In genomic region chr22:38737302-38738060, GRCh38 we compare ENCODE assay signal across 10 cellular contexts. TPM values are rescaled to one million over a fixed set of nuclear protein-coding genes. Genes with fewer than 3 reads are reported as not detected.
A peak's percentile ranks its signal among the peaks of the same experiment; 100 is the strongest.
DNase-seq lines count a peak whose midpoint lies in the region; ATAC-seq and TF ChIP-seq lines count a peak whose summit lies in the region.
"Had no signal": no experiment of that assay in that cellular context is flagged by ENCODE, and none has a peak within 500 bp of the region (broad histone marks: within the 10 kb centered on the region; RNA-seq: fewer than 3 reads in every experiment).

No MANE protein-coding gene starts in this region.

- TF ChIP-seq CTCF in endothelial cell (IDR thresholded peaks at IDR 0.05; ENCODE audit: unreplicated experiment) (no peak), spleen (IDR thresholded peaks at IDR 0.05 in 8 of 11, conservative IDR thresholded peaks at IDR 0.05 in 3 of 11) (no peak), GM13977 (IDR thresholded peaks at IDR 0.05; ENCODE audit: extremely low read depth, insufficient read depth, missing control alignments) (no peak)

- intact Hi-C loops in spleen (cut with DNase I; ENCODE audit: low total_unique reads) = no loop called here

- no peaks in the 10 kb centered on the region for H3K27me3 Mint-ChIP-seq in activated T-cell treated with anti-CD3 and anti-CD28 coated beads, Interleukin-2, amount 50 U/mL, for 24 hours
- no peaks in the 10 kb centered on the region for H3K27me3 Mint-ChIP-seq in activated T-cell treated with anti-CD3 and anti-CD28 coated beads, Interleukin-2, amount 50 U/mL, for 4 hours (ENCODE audit: low read depth)
- H3K27me3 Mint-ChIP-seq in T-helper 17 cell (no peaks in the 10 kb centered on the region), endothelial cell (ENCODE audit: unreplicated experiment) (peaks cover 9% of the 10 kb centered on the region)

- no peak for DNase-seq in activated T-cell treated with anti-CD3 and anti-CD28 coated beads, Interleukin-2, amount 50 U/mL, for 24 hours
- DNase-seq in activated T-cell treated with anti-CD3 and anti-CD28 coated beads, Interleukin-2, amount 50 U/mL, for 4 hours = no peak
- DNase-seq in T-helper 17 cell (no peak), endothelial cell (ENCODE audit: low spot score) (no peak), spleen (peak; percentile 61), GM13977 (ENCODE audit: low spot score) (no peak)
- no peak for DNase-seq in activated CD4-positive, CD25-positive, alpha-beta regulatory T cell treated with anti-CD3 and anti-CD28 coated beads, Interleukin-2, amount 50 U/mL, for 72 hours
- DNase-seq: ACHN, NCI-H510A had no signal

- H3K4me3 Mint-ChIP-seq in activated T-cell treated with anti-CD3 and anti-CD28 coated beads, Interleukin-2, amount 50 U/mL, for 24 hours = no peak overlapping the region
- H3K4me3 Mint-ChIP-seq in activated T-cell treated with anti-CD3 and anti-CD28 coated beads, Interleukin-2, amount 50 U/mL, for 4 hours = no peak overlapping the region
- H3K4me3 Mint-ChIP-seq in T-helper 17 cell (peak overlapping the region; percentile 78), endothelial cell (ENCODE audit: unreplicated experiment) (peak overlapping the region; percentile 69)

- peaks cover 5 to 92% (median 37%) of the 10 kb centered on the region in 6 donors for H3K4me1 ChIP-seq in spleen

- peak overlapping the region in 3 of 8 donors; percentile 13 to 56 (median 31) for H3K27ac ChIP-seq in spleen

- H3K4me3 ChIP-seq in spleen = no peak overlapping the region

- H3K4me1 Mint-ChIP-seq in activated T-cell treated with anti-CD3 and anti-CD28 coated beads, Interleukin-2, amount 50 U/mL, for 24 hours (ENCODE audit: low read depth) = peaks cover 56% of the 10 kb centered on the region
- peaks cover 34% of the 10 kb centered on the region for H3K4me1 Mint-ChIP-seq in activated T-cell treated with anti-CD3 and anti-CD28 coated beads, Interleukin-2, amount 50 U/mL, for 4 hours (ENCODE audit: low read depth)
- peaks cover 47% of the 10 kb centered on the region for H3K4me1 Mint-ChIP-seq in T-helper 17 cell
- H3K4me1 Mint-ChIP-seq in endothelial cell (ENCODE audit: unreplicated experiment) = peaks cover 17% of the 10 kb centered on the region

- H3K27ac Mint-ChIP-seq in activated T-cell treated with anti-CD3 and anti-CD28 coated beads, Interleukin-2, amount 50 U/mL, for 24 hours = peak overlapping the region; percentile 83
- H3K27ac Mint-ChIP-seq in T-helper 17 cell = peak overlapping the region; percentile 93
- H3K27ac Mint-ChIP-seq in endothelial cell (ENCODE audit: unreplicated experiment) = peak overlapping the region; percentile 48

- in situ Hi-C loops in GM13977 (cut with MboI; ENCODE audit: low pct_unique_long_range_greater_than_20kb, low sequenced_read_pairs, unreplicated experiment) = no loop called here

- H3K27me3 ChIP-seq in spleen (replicated peaks in 1 of 7) = no peaks in the 10 kb centered on the region

- H3K9me3 ChIP-seq in T-helper 17 cell (ENCODE audit: control insufficient read depth, low read length, poor library complexity, severe bottlenecking) (no peaks in the 10 kb centered on the region), spleen (no peaks in the 10 kb centered on the region)

- no peak for TF ChIP-seq POLR2A in spleen (IDR thresholded peaks at IDR 0.05)

- peaks cover 17 to 100% (median 90%) of the 10 kb centered on the region in 6 donors for H3K36me3 ChIP-seq in spleen

- ATAC-seq in activated T-cell treated with anti-CD3 and anti-CD28 coated beads, Interleukin-2, amount 50 U/mL, for 4 hours = no peak
- ATAC-seq in T-helper 17 cell = no peak
- ATAC-seq in HG02884 (IDR thresholded peaks at IDR 0.05; ENCODE audit: unreplicated experiment) = no peak

- no peaks in the 10 kb centered on the region for H3K9me3 Mint-ChIP-seq in activated T-cell treated with anti-CD3 and anti-CD28 coated beads, Interleukin-2, amount 50 U/mL, for 24 hours
- no peaks in the 10 kb centered on the region for H3K9me3 Mint-ChIP-seq in activated T-cell treated with anti-CD3 and anti-CD28 coated beads, Interleukin-2, amount 50 U/mL, for 4 hours
- no peaks in the 10 kb centered on the region for H3K9me3 Mint-ChIP-seq in endothelial cell (ENCODE audit: unreplicated experiment)

- H3K36me3 Mint-ChIP-seq in activated T-cell treated with anti-CD3 and anti-CD28 coated beads, Interleukin-2, amount 50 U/mL, for 24 hours (ENCODE audit: low read depth) = peaks cover 100% of the 10 kb centered on the region
- peaks cover 40% of the 10 kb centered on the region for H3K36me3 Mint-ChIP-seq in activated T-cell treated with anti-CD3 and anti-CD28 coated beads, Interleukin-2, amount 50 U/mL, for 4 hours (ENCODE audit: insufficient read depth)
- H3K36me3 Mint-ChIP-seq in T-helper 17 cell (ENCODE audit: low read depth) (peaks cover 7% of the 10 kb centered on the region), endothelial cell (ENCODE audit: low read depth, unreplicated experiment) (peaks cover 40% of the 10 kb centered on the region)

- WGBS in spleen, 5 donors = 71 to 81% (median 75%) methylated on average over 21 of the region's 21 CpGs

RNA-seq across cellular contexts. Expression of gene SUN2, which starts 18.3 kb away (rescaled TPM):
- 10 to 100 TPM; 30.1 to 44.6 (median 44.0) TPM for total RNA-seq in activated T-cell treated with anti-CD3 and anti-CD28 coated beads, Interleukin-2, amount 50 U/mL, for 4 hours
- total RNA-seq in T-helper 17 cell (100 to 1,000 TPM; 426 to 485 TPM), endothelial cell (ENCODE audit: unreplicated experiment) (74.4 TPM), spleen (100 to 1,000 TPM; 204 to 455 (median 220) TPM)
- 10 to 100 TPM; 35.4 to 86.5 (median 38.9) TPM for polyA plus RNA-seq in spleen

RNA-seq across cellular contexts. Expression of gene GTPBP1, which starts 31.7 kb away (rescaled TPM):
- 10 to 100 TPM; 69.9 to 80.4 (median 76.5) TPM for total RNA-seq in activated T-cell treated with anti-CD3 and anti-CD28 coated beads, Interleukin-2, amount 50 U/mL, for 4 hours
- 100 to 1,000 TPM; 220 to 235 TPM for total RNA-seq in T-helper 17 cell
- 44.5 TPM for total RNA-seq in endothelial cell (ENCODE audit: unreplicated experiment)
- total RNA-seq in spleen = 100 to 1,000 TPM in 2 of 7 donors, 10 to 100 TPM in 5; 76.3 to 134 (median 98.8) TPM
- polyA plus RNA-seq in spleen = 10 to 100 TPM in 1 of 3 donors, 1 to 10 TPM in 2; 9.7 to 31.9 (median 9.9) TPM

RNA-seq across cellular contexts. Expression of gene JOSD1, which starts 36.7 kb away (rescaled TPM):
- 10 to 100 TPM; 65.3 to 76.0 (median 72.8) TPM for total RNA-seq in activated T-cell treated with anti-CD3 and anti-CD28 coated beads, Interleukin-2, amount 50 U/mL, for 4 hours
- total RNA-seq in T-helper 17 cell (100 to 1,000 TPM; 132 to 157 TPM), endothelial cell (ENCODE audit: unreplicated experiment) (49.6 TPM), spleen (10 to 100 TPM; 28.5 to 54.2 (median 36.4) TPM)
- 10 to 100 TPM; 10.1 to 16.3 (median 13.8) TPM for polyA plus RNA-seq in spleen

RNA-seq across cellular contexts. Expression of gene TOMM22, which starts 55.7 kb away (rescaled TPM):
- total RNA-seq in activated T-cell treated with anti-CD3 and anti-CD28 coated beads, Interleukin-2, amount 50 U/mL, for 4 hours = 100 to 1,000 TPM; 247 to 280 (median 249) TPM
- total RNA-seq in T-helper 17 cell (10 to 100 TPM; 56.3 to 63.5 TPM), endothelial cell (ENCODE audit: unreplicated experiment) (108 TPM), spleen (10 to 100 TPM; 28.6 to 59.9 (median 50.6) TPM)
- polyA plus RNA-seq in spleen = 10 to 100 TPM; 24.3 to 44.3 (median 41.3) TPM

RNA-seq across cellular contexts. Expression of gene DNAL4, which starts 56.5 kb away (rescaled TPM):
- 1 to 10 TPM; 4.5 to 6.1 (median 5.1) TPM for total RNA-seq in activated T-cell treated with anti-CD3 and anti-CD28 coated beads, Interleukin-2, amount 50 U/mL, for 4 hours
- 1 to 10 TPM; 5.1 to 7.2 TPM for total RNA-seq in T-helper 17 cell
- 20.2 TPM for total RNA-seq in endothelial cell (ENCODE audit: unreplicated experiment)
- total RNA-seq in spleen = 10 to 100 TPM; 10.4 to 17.6 (median 13.9) TPM
- 10 to 100 TPM in 2 of 3 donors, 1 to 10 TPM in 1; 8.6 to 16.2 (median 10.6) TPM for polyA plus RNA-seq in spleen

Comparison
In these comparisons a context has a peak if more than half of its experiments do, and no peak if none do; other contexts are left out.
1. H3K4me3 Mint-ChIP-seq: peak in T-helper 17 cell (single experiment) and endothelial cell (single experiment); none in activated T-cell treated with anti-CD3 and anti-CD28 coated beads, Interleukin-2, amount 50 U/mL, for 24 hours (single experiment) and activated T-cell treated with anti-CD3 and anti-CD28 coated beads, Interleukin-2, amount 50 U/mL, for 4 hours (single experiment).
2. Peak in every context shown above with its lines, with median percentiles within 50 percentile points of each other: H3K27ac Mint-ChIP-seq.